In the genomic region with DNA sequence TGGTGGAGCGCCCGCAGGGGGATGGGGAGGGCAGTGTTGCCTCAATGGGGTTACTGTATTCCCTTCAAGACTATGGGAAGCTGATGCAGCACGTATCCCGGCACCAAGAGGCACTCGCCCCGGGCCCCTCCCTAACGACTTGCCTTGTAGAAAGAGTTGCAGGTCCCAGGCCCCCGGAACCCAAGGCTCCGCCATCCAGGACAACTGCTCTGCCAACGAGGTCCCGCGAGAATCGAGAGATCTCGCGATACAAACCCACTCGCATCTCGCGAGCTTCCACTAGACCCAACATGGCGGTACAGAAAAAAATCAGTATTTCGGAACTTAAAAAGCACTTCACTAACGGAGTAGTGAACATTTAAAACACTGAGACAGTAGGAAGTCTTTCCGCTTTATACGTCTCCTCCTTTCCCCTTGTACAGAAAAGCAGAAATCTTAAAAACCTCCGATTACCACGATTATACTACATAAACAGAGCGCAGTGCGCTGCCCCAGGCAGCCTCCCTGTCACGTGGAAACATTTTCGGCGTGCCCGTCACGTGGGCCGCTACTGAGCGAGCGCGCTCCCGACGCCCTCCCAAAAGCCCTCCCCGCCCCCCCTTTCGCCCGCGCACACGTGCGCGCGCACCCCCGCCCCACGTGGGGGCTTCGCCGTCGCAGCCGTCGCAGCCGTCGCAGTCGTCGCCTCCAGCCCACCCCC, we compare ENCODE assay signal across 8 cellular contexts. TPM values are rescaled to one million over a fixed set of nuclear protein-coding genes. Genes with fewer than 3 reads are reported as not detected.
DNase-seq lines count a peak whose midpoint lies in the region; ATAC-seq, FAIRE-seq and TF ChIP-seq lines count a peak whose summit lies in the region.

A gene (minus strand): TSS at position 217 of the 700 bp plus-strand sequence. CDS start 49,304 bp downstream, outside the sequence.

- no peaks in the 10 kb centered on the region for H3K27me3 ChIP-seq in bronchial epithelial cell (ENCODE audit: control insufficient read depth, insufficient read depth, low read length)

- no peak for FAIRE-seq in bronchial epithelial cell (lab: Jason Lieb, UNC)

- POLR2A ChIA-PET in AG04449 (lab: Yijun Ruan, JAX) = interaction anchor here (0.6 to 1.3 kb wide), 3 partner anchors 9 to 1110 kb away, joined by 3 read pairs; a partner anchor contains a TSS

- peak; percentile 63 for DNase-seq in AG04449 (ENCODE audit: low read depth, low spot score)
- peak; percentile 96 for DNase-seq in NCI-H2227 (lab: John Stamatoyannopoulos, UW; ENCODE audit: unreplicated experiment)
- peak; percentile 86 for DNase-seq in bronchial epithelial cell (ENCODE audit: low read depth)
- peak; percentile 94 to 97 (median 95) for DNase-seq in immature natural killer cell
- peak; percentile 90 for DNase-seq in smooth muscle cell of the brain vasculature (ENCODE audit: low read depth, low spot score)

- peaks cover 39 to 51% of the 10 kb centered on the region in 2 donors for H3K4me1 Mint-ChIP-seq in immature natural killer cell

- ATAC-seq in GM18873 (IDR thresholded peaks at IDR 0.05; ENCODE audit: low FRiP score, unreplicated experiment) = peak; percentile 84
- ATAC-seq in HG03139 (IDR thresholded peaks at IDR 0.05; ENCODE audit: unreplicated experiment) = peak; percentile 72

- no peaks in the 10 kb centered on the region for H3K36me3 Mint-ChIP-seq in immature natural killer cell

- H3K27me3 Mint-ChIP-seq in immature natural killer cell (ENCODE audit: low read depth in 3 of 3) = peaks cover 6 to 14% (median 8%) of the 10 kb centered on the region in 3 donors

- CTCF ChIA-PET in AG04449 (lab: Yijun Ruan, JAX) = interaction anchor here (0.8 to 2.5 kb wide), 22 partner anchors 8 to 537 kb away, joined by 3 to 20 read pairs (median 4); a partner anchor contains a TSS

- no peak for TF ChIP-seq CTCF in AG04449 (IDR thresholded peaks at IDR 0.05; ENCODE audit: insufficient read depth, low read length, missing control alignments)
- no peak for TF ChIP-seq CTCF in WI38 (IDR thresholded peaks at IDR 0.05; ENCODE audit: low read depth, low read length)
- TF ChIP-seq CTCF in bronchial epithelial cell (IDR thresholded peaks at IDR 0.05; ENCODE audit: insufficient read depth, low read length, severe bottlenecking) = no peak

- H3K27ac Mint-ChIP-seq in immature natural killer cell = peak within 1 kb of the TSS; percentile 93 to 98 (median 96)

- no peaks in the 10 kb centered on the region for H3K36me3 ChIP-seq in bronchial epithelial cell (ENCODE audit: control insufficient read depth, insufficient read depth, low read length)

- no peaks in the 10 kb centered on the region for H3K9me3 Mint-ChIP-seq in immature natural killer cell

- peak within 1 kb of the TSS; percentile 89 for H3K4me3 ChIP-seq in AG04449 (ENCODE audit: low read depth, low read length)
- peak within 1 kb of the TSS; percentile 85 for H3K4me3 ChIP-seq in WI38 (ENCODE audit: low read depth, low read length)
- peak within 1 kb of the TSS; percentile 70 for H3K4me3 ChIP-seq in bronchial epithelial cell (ENCODE audit: low read depth, low read length)

- peak within 1 kb of the TSS; percentile 89 to 96 (median 94) for H3K4me3 Mint-ChIP-seq in immature natural killer cell

RNA-seq across cellular contexts. Expression of the gene that starts here (rescaled TPM):
- total RNA-seq in bronchial epithelial cell = 64.3 and 69.2 TPM in 2 replicates
- polyA plus RNA-seq in immature natural killer cell = 10 to 100 TPM in 2 of 3 donors, 1 to 10 TPM in 1; 8.8 to 25.8 (median 12.8) TPM

Comparison
In these comparisons a context has a peak if more than half of its experiments do, and no peak if none do; other contexts are left out.
1. Peak in every context shown above with its lines: DNase-seq, ATAC-seq and H3K4me3 ChIP-seq.